In genomic region chr12:124509676-124510300, GRCh38 we compare ENCODE assay signal across 9 cellular contexts. TPM values are rescaled to one million over a fixed set of nuclear protein-coding genes. Genes with fewer than 3 reads are reported as not detected.
DNase-seq lines count a peak whose midpoint lies in the region; ATAC-seq and TF ChIP-seq lines count a peak whose summit lies in the region.
"Had no signal": no experiment of that assay in that cellular context is flagged by ENCODE, and none has a peak within 500 bp of the region (broad histone marks: within the 10 kb centered on the region; RNA-seq: fewer than 3 reads in every experiment).

No MANE protein-coding gene starts in this region.

- H3K79me2 ChIP-seq in mesendoderm (ENCODE audit: control insufficient read depth, insufficient read depth, low read length) = peaks cover 73% of the 10 kb centered on the region

- H2BK120ac ChIP-seq in mesendoderm (ENCODE audit: low read depth, low read length) = no peak overlapping the region

- H3K4me1 ChIP-seq in mesendoderm (ENCODE audit: control insufficient read depth, low read depth, low read length) = peaks cover 23% of the 10 kb centered on the region
- peaks cover 100% of the 10 kb centered on the region for H3K4me1 ChIP-seq in vagina

- H3K79me1 ChIP-seq in mesendoderm (ENCODE audit: low read length) = peaks cover 46% of the 10 kb centered on the region

- H3K18ac ChIP-seq in mesendoderm (ENCODE audit: low read length) = no peak overlapping the region

- no peak overlapping the region for H4K5ac ChIP-seq in mesendoderm (ENCODE audit: low read length)

- no peak overlapping the region for H2AK5ac ChIP-seq in mesendoderm (ENCODE audit: low read length)

- DNase-seq in NCI-H2171 treated with DMSO at 0.1 percent for 48 hours (lab: John Stamatoyannopoulos, UW) = peak; percentile 51
- DNase-seq in NCI-H2171 (lab: John Stamatoyannopoulos, UW) = no peak
- DNase-seq in ecto neural progenitor cell (ENCODE audit: low spot score) = peak; percentile 74
- peak; percentile 68 for DNase-seq in mesendoderm
- no peak for DNase-seq in vagina (ENCODE audit: extremely low spot score in 2 of 2)
- no peak for DNase-seq in GM13977 (ENCODE audit: low spot score)
- DNase-seq in middle frontal gyrus (ENCODE audit: extremely low spot score, low spot score) = no peak
- DNase-seq: NCI-H1436 treated with DMSO at 0.1 percent for 48 hours had no signal

- H3K4me3 ChIP-seq in mesendoderm (ENCODE audit: low read length) (no peak overlapping the region), vagina (no peak overlapping the region)

- no peak for ATAC-seq in HG02798 (IDR thresholded peaks at IDR 0.05; ENCODE audit: poor library complexity, unreplicated experiment)

- in situ Hi-C loops in GM13977 (cut with MboI; ENCODE audit: low pct_unique_long_range_greater_than_20kb, low sequenced_read_pairs, unreplicated experiment) = no loop called here

- no peak overlapping the region for H3K4me2 ChIP-seq in mesendoderm (ENCODE audit: low read length)

- no peak for TF ChIP-seq CTCF in vagina (IDR thresholded peaks at IDR 0.05)
- TF ChIP-seq CTCF in GM13977 (IDR thresholded peaks at IDR 0.05; ENCODE audit: extremely low read depth, insufficient read depth, missing control alignments) = no peak

- no peak for TF ChIP-seq POLR2A in vagina (IDR thresholded peaks at IDR 0.05)

- H3K27me3 ChIP-seq in mesendoderm (ENCODE audit: insufficient read depth, low read length, poor library complexity) (no peaks in the 10 kb centered on the region), vagina (no peaks in the 10 kb centered on the region)

- intact Hi-C loops in vagina (cut with DNase I) = loop anchor here (5.0 kb wide), 1 partner anchor 248 kb away; no protein-coding TSS in a partner anchor

- H3K56ac ChIP-seq in mesendoderm (ENCODE audit: low read length) = peak overlapping the region; percentile 72

- H3K9me3 ChIP-seq in vagina = no peaks in the 10 kb centered on the region

- no CpG with 5 or more reads among the region's 16 CpGs for WGBS in mesendoderm (ENCODE audit: extremely low coverage, insufficient coverage, low lambda C conversion rate)

- no peaks in the 10 kb centered on the region for H3K36me3 ChIP-seq in mesendoderm (ENCODE audit: control insufficient read depth, insufficient read depth, low read length)
- no peaks in the 10 kb centered on the region for H3K36me3 ChIP-seq in vagina

- H3K23ac ChIP-seq in mesendoderm (ENCODE audit: low read length) = peak overlapping the region; percentile 33

- H2BK15ac ChIP-seq in mesendoderm (replicated peaks; ENCODE audit: low read depth) = no peak overlapping the region

- peak overlapping the region; percentile 21 for H2BK5ac ChIP-seq in mesendoderm (ENCODE audit: low read length)

- H3K27ac ChIP-seq in mesendoderm (ENCODE audit: low read depth, low read length) = peak overlapping the region; percentile 20
- H3K27ac ChIP-seq in vagina = peak overlapping the region; percentile 75

- peak overlapping the region; percentile 41 for H3K9ac ChIP-seq in mesendoderm (ENCODE audit: low read length)

- H4K8ac ChIP-seq in mesendoderm (ENCODE audit: low read depth, low read length) = no peak overlapping the region

- no peak overlapping the region for H3K4ac ChIP-seq in mesendoderm (ENCODE audit: low read depth, low read length)

RNA-seq across cellular contexts. Expression of gene NCOR2, which starts 57.6 kb away (rescaled TPM):
- 129 TPM for polyA plus RNA-seq in mesendoderm (2013, experiment 1 of 2)
- polyA plus RNA-seq in mesendoderm (2013, experiment 2 of 2) = 129 TPM
- total RNA-seq in vagina = 120 TPM

Comparison
In these comparisons a context has a peak if more than half of its experiments do, and no peak if none do; other contexts are left out.
1. DNase-seq: peak in NCI-H2171 treated with DMSO at 0.1 percent for 48 hours (single experiment), ecto neural progenitor cell (single experiment) and mesendoderm (single experiment); none in NCI-H2171 (single experiment), vagina (0 of 2), GM13977 (single experiment) and middle frontal gyrus (single experiment).